22 cellular contexts compared by ENCODE assay signal in genomic region chr11:129213261-129213660, GRCh38.
"Had no signal": no experiment of that assay in that cellular context is flagged by ENCODE, and none has a peak within 500 bp of the region (broad histone marks: within the 10 kb centered on the region; RNA-seq: fewer than 3 reads in every experiment).

No MANE protein-coding gene starts in this region.

- H3K9me3 ChIP-seq: colonic mucosa, esophagus muscularis mucosa, esophagus squamous epithelium, gastrocnemius medialis, gastroesophageal sphincter, heart left ventricle had no signal

- H3K27me3 ChIP-seq: colonic mucosa, dorsolateral prefrontal cortex, esophagus muscularis mucosa, esophagus squamous epithelium, foreskin keratinocyte, gastrocnemius medialis, gastroesophageal sphincter, heart left ventricle, heart right ventricle had no signal

- DNase-seq: colonic mucosa; cortex of kidney; dermis blood vessel endothelial cell; dorsolateral prefrontal cortex; effector CD4-positive, alpha-beta T cell; effector CD8-positive, alpha-beta T cell; effector memory CD4-positive, alpha-beta T cell; effector memory CD8-positive, alpha-beta T cell; endodermal cell; erythroblast; esophagus squamous epithelium; foreskin keratinocyte; foreskin melanocyte; gastrocnemius medialis; glutamatergic neuron; head of caudate nucleus; heart left ventricle; heart right ventricle had no signal

- H3K36me3 ChIP-seq: colonic mucosa, esophagus muscularis mucosa, esophagus squamous epithelium, gastrocnemius medialis, gastroesophageal sphincter, heart left ventricle, heart right ventricle had no signal

- H3K27ac ChIP-seq: colonic mucosa, coronary artery, dorsolateral prefrontal cortex, epithelial cell of prostate, esophagus muscularis mucosa, esophagus squamous epithelium, foreskin keratinocyte, gastrocnemius medialis, gastroesophageal sphincter, heart left ventricle, heart right ventricle had no signal

- H3K4me3 ChIP-seq: colonic mucosa, coronary artery, dorsolateral prefrontal cortex, esophagus muscularis mucosa, esophagus squamous epithelium, gastrocnemius medialis, gastroesophageal sphincter, heart left ventricle, heart right ventricle had no signal
